16 cellular contexts compared by ENCODE assay signal in the genomic region with DNA sequence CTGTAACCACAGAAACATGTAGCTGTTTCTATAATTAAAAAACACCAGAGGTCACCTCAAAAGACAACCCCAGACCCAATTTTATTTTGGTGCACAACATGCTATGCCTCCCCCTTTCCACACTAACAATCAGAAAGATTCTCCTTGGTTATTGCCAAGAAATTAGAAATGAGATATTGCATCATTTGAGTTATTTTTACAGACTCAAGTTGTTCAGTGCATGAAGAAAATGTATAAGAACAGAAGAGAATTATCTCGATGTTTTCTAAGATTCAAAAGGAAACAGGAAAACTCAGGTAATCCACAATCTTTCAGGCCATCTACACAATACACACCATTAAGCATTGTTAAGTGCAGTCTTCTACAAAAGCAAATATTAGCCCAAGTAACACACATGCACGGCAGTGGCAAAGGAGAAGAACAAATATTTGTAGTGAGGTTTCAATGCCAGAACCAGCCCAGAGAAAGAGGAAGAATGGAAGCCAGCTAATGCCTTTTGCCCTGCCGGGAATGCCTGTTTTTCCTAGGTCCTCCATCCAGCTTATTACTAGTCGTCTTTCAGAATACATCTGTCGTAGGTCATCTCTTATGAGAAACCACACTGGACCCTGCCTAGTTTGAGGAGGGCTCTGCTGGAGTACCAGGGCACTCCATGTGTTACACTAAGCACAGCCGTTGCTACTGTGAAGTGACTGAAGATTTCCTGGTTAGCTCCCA.
DNase-seq lines count a peak whose midpoint lies in the region; TF ChIP-seq lines count a peak whose summit lies in the region.
"Had no signal": no experiment of that assay in that cellular context is flagged by ENCODE, and none has a peak within 500 bp of the region (broad histone marks: within the 10 kb centered on the region; RNA-seq: fewer than 3 reads in every experiment).

No MANE protein-coding gene starts in this region.

- H3K9me3 ChIP-seq in GM23248 (ENCODE audit: low read depth) (no peaks in the 10 kb centered on the region), osteoblast (ENCODE audit: low read depth, low read length) (no peaks in the 10 kb centered on the region), H9 (ENCODE audit: control insufficient read depth, low read depth, low read length) (no peaks in the 10 kb centered on the region)
- H3K9me3 ChIP-seq: BE2C, tibial artery had no signal

- H3K27ac ChIP-seq in GM23248 (no peak overlapping the region), osteoblast (ENCODE audit: low read depth, low read length) (no peak overlapping the region), H9 (ENCODE audit: insufficient read length, low read depth, low read length) (no peak overlapping the region)
- H3K27ac ChIP-seq: cardiac muscle cell, tibial artery had no signal

- H3K4me3 ChIP-seq in GM23248 = no peak overlapping the region
- H3K4me3 ChIP-seq in osteoblast (ENCODE audit: insufficient read depth, low read length) = no peak overlapping the region
- H3K4me3 ChIP-seq: cardiac muscle cell, tibial artery had no signal

- H3K4ac ChIP-seq in H9 (ENCODE audit: low read depth, low read length) = no peak overlapping the region

- no peak overlapping the region for H2BK15ac ChIP-seq in H9 (ENCODE audit: low read depth, low read length)

- H3F3A ChIP-seq in GM23248 (ENCODE audit: insufficient read depth) = no peaks in the 10 kb centered on the region

- H3K36me3 ChIP-seq in GM23248 (ENCODE audit: low read depth) = no peaks in the 10 kb centered on the region
- H3K36me3 ChIP-seq in osteoblast (ENCODE audit: insufficient read depth, low read length) = no peaks in the 10 kb centered on the region
- H3K36me3 ChIP-seq: BE2C, cardiac muscle cell, tibial artery had no signal

- H3K56ac ChIP-seq in H9 (ENCODE audit: insufficient read length, low read depth, low read length) = no peak overlapping the region

- no peak overlapping the region for H3K14ac ChIP-seq in H9 (ENCODE audit: insufficient read depth, low read length)

- no peak overlapping the region for H2BK5ac ChIP-seq in H9 (ENCODE audit: insufficient read length, low read length)

- no peak overlapping the region for H3K4me2 ChIP-seq in GM23248 (ENCODE audit: unreplicated experiment)
- peak overlapping the region; percentile 26 for H3K4me2 ChIP-seq in osteoblast (ENCODE audit: insufficient read depth, low read length)
- no peak overlapping the region for H3K4me2 ChIP-seq in H9 (ENCODE audit: insufficient read depth, insufficient read length, low read length)

- H4K8ac ChIP-seq in H9 (replicated peaks; ENCODE audit: insufficient read length, low read depth, low read length) = no peak overlapping the region

- H3K27ac Mint-ChIP-seq in CD14-positive monocyte = no peak overlapping the region
- no peak overlapping the region for H3K27ac Mint-ChIP-seq in H9
- H3K27ac Mint-ChIP-seq: activated naive CD4-positive, alpha-beta T cell treated with anti-CD3 and anti-CD28 coated beads, Interleukin-2, amount 50 U/mL, for 72 hours had no signal

- TF ChIP-seq CTCF in osteoblast (IDR thresholded peaks at IDR 0.05; ENCODE audit: extremely low read depth, low read depth, low read length) = no peak
- no peak for TF ChIP-seq CTCF in CD14-positive monocyte (IDR thresholded peaks at IDR 0.05)
- TF ChIP-seq CTCF in H9 (conservative IDR thresholded peaks at IDR 0.05) = no peak

- H3K4me3 Mint-ChIP-seq in CD14-positive monocyte (no peak overlapping the region), H9 (no peak overlapping the region)

- H3K9me3 Mint-ChIP-seq in CD14-positive monocyte (peaks cover 0 to 6% (median 2%) of the 10 kb centered on the region in 7 donors), H9 (peaks cover 3 to 10% of the 10 kb centered on the region in 2 experiments; a peak in 3 of 5 replicates)
- H3K9me3 Mint-ChIP-seq: activated naive CD4-positive, alpha-beta T cell treated with anti-CD3 and anti-CD28 coated beads, Interleukin-2, amount 50 U/mL, for 72 hours; IgD-negative memory B cell had no signal

- H3K9ac ChIP-seq in GM23248 (no peak overlapping the region), H9 (ENCODE audit: extremely low read depth, insufficient read length, low read length) (no peak overlapping the region)

- no peaks in the 10 kb centered on the region for H3K9me2 ChIP-seq in GM23248 (ENCODE audit: insufficient read depth)

- in situ Hi-C loops in GM23248 (cut with MboI) = loop anchor here (25.0 kb wide), 1 partner anchor 298 kb away; no protein-coding TSS in a partner anchor

- no peaks in the 10 kb centered on the region for H3K36me3 Mint-ChIP-seq in CD14-positive monocyte
- peaks cover 3 to 9% (median 7%) of the 10 kb centered on the region in 3 experiments; a peak in 4 of 7 replicates for H3K36me3 Mint-ChIP-seq in H9 (ENCODE audit: insufficient read depth in 1 of 3, low read depth in 3 of 3)
- H3K36me3 Mint-ChIP-seq: activated naive CD4-positive, alpha-beta T cell treated with anti-CD3 and anti-CD28 coated beads, Interleukin-2, amount 50 U/mL, for 72 hours had no signal

- H2AFZ ChIP-seq in GM23248 (peak overlapping the region; percentile 79), osteoblast (ENCODE audit: low read length) (peak overlapping the region; percentile 69), H9 (ENCODE audit: low read length) (no peak overlapping the region)

- H2BK120ac ChIP-seq in H9 (ENCODE audit: low read depth, low read length, poor library complexity, severe bottlenecking) = no peak overlapping the region

- no peak overlapping the region for H3T11ph ChIP-seq in H9 (ENCODE audit: low read length)

- no peaks in the 10 kb centered on the region for H3K23me2 ChIP-seq in H9 (ENCODE audit: insufficient read length, low read depth, low read length, poor library complexity, severe bottlenecking)

- no peaks in the 10 kb centered on the region for H3K4me1 ChIP-seq in GM23248 (ENCODE audit: insufficient read depth)
- no peaks in the 10 kb centered on the region for H3K4me1 ChIP-seq in osteoblast (ENCODE audit: insufficient read depth, low read length)
- H3K4me1 ChIP-seq in H9 (ENCODE audit: insufficient read depth, low read length) = no peaks in the 10 kb centered on the region; the same call in 1 of the 2 replicates
- H3K4me1 ChIP-seq: BE2C, tibial artery had no signal

- no peaks in the 10 kb centered on the region for H4K20me1 ChIP-seq in GM23248 (ENCODE audit: insufficient read depth)
- H4K20me1 ChIP-seq in osteoblast (ENCODE audit: insufficient read depth, low read length) = no peaks in the 10 kb centered on the region
- H4K20me1 ChIP-seq in H9 (ENCODE audit: control insufficient read depth, insufficient read depth, insufficient read length) = no peaks in the 10 kb centered on the region

- no peak overlapping the region for H4K91ac ChIP-seq in H9 (ENCODE audit: insufficient read length, low read depth, low read length)

- DNase-seq in GM23248 = no peak
- peak; percentile 91 for DNase-seq in NCI-H2029 treated with DMSO at 0.1 percent for 48 hours (lab: John Stamatoyannopoulos, UW)
- peak; percentile 80 for DNase-seq in SHP77 treated with DMSO at 0.1 percent for 48 hours (lab: John Stamatoyannopoulos, UW)
- DNase-seq in osteoblast (ENCODE audit: insufficient read length, low spot score, missing footprints) = no peak
- DNase-seq in CD14-positive monocyte (ENCODE audit: low spot score) = no peak
- no peak for DNase-seq in GOT3 (lab: John Stamatoyannopoulos, UW)
- no peak for DNase-seq in posterior cingulate gyrus
- no peak for DNase-seq in H9
- DNase-seq: BE2C, foreskin melanocyte, islet precursor cell, NCI-H187 treated with DMSO at 0.1 percent for 48 hours, tibial artery had no signal

- no peaks in the 10 kb centered on the region for H3K79me1 ChIP-seq in H9 (ENCODE audit: insufficient read depth, low read depth, low read length, poor library complexity, severe bottlenecking)

- no peak overlapping the region for H2AK5ac ChIP-seq in H9 (ENCODE audit: insufficient read length, low read length)

- no peak overlapping the region for H3K23ac ChIP-seq in H9 (ENCODE audit: insufficient read length, low read depth, low read length)

- H2BK12ac ChIP-seq in H9 (ENCODE audit: insufficient read length, low read depth, low read length) = no peak overlapping the region

- no peak overlapping the region for H3K18ac ChIP-seq in H9 (ENCODE audit: insufficient read length, low read depth, low read length)

- H3K27me3 ChIP-seq in GM23248 (replicated peaks; ENCODE audit: insufficient read depth) = no peaks in the 10 kb centered on the region
- H3K27me3 ChIP-seq in osteoblast (ENCODE audit: insufficient read depth, low read length) = no peaks in the 10 kb centered on the region
- no peaks in the 10 kb centered on the region for H3K27me3 ChIP-seq in H9 (ENCODE audit: insufficient read depth, low read length)
- H3K27me3 ChIP-seq: cardiac muscle cell, tibial artery had no signal

- intact Hi-C loops in CD14-positive monocyte (cut with micrococcal nuclease) (no loop called here), posterior cingulate gyrus (cut with DNase I) (no loop called here)

- no peak overlapping the region for H2BK20ac ChIP-seq in H9 (ENCODE audit: low read depth, low read length, poor library complexity, severe bottlenecking)

- no peaks in the 10 kb centered on the region for H3K79me2 ChIP-seq in GM23248 (ENCODE audit: insufficient read depth)
- no peaks in the 10 kb centered on the region for H3K79me2 ChIP-seq in osteoblast (ENCODE audit: insufficient read depth, low read length)
- H3K79me2 ChIP-seq in H9 (ENCODE audit: insufficient read depth, low read length) = no peaks in the 10 kb centered on the region

- peaks cover 0 to 7% (median 0%) of the 10 kb centered on the region in 3 donors for H3K27me3 Mint-ChIP-seq in CD14-positive monocyte (ENCODE audit: low read depth in 3 of 3)
- no peaks in the 10 kb centered on the region for H3K27me3 Mint-ChIP-seq in H9 (ENCODE audit: low read depth)

- 12 to 15% methylated on average over 6 of the region's 6 CpGs for WGBS in GM23248 (ENCODE audit: low coverage in 1 of 2, low lambda C conversion rate in 2 of 2, missing lambda C conversion rate in 2 of 2), 2 experiments
- WGBS in H9 (ENCODE audit: extremely low coverage, insufficient read length, low lambda C conversion rate) = no CpG with 5 or more reads among the region's 6 CpGs

- H4K5ac ChIP-seq in H9 (ENCODE audit: insufficient read length, low read depth, low read length) = no peak overlapping the region

- peaks cover 14% of the 10 kb centered on the region for H3K4me1 Mint-ChIP-seq in CD14-positive monocyte
- 0 out of 4 replicates have a peak, but pooled peaks cover 0 to 2% of the 10 kb centered on the region in 2 experiments for H3K4me1 Mint-ChIP-seq in H9

Comparison
In these comparisons a context has a peak if more than half of its experiments do, and no peak if none do; other contexts are left out.
1. DNase-seq: peak in NCI-H2029 treated with DMSO at 0.1 percent for 48 hours (single experiment) and SHP77 treated with DMSO at 0.1 percent for 48 hours (single experiment); none in GM23248 (single experiment), osteoblast (single experiment), CD14-positive monocyte (single experiment), GOT3 (single experiment), posterior cingulate gyrus (0 of 10) and H9 (single experiment).